8 cellular contexts compared by ENCODE assay signal in the genomic region with DNA sequence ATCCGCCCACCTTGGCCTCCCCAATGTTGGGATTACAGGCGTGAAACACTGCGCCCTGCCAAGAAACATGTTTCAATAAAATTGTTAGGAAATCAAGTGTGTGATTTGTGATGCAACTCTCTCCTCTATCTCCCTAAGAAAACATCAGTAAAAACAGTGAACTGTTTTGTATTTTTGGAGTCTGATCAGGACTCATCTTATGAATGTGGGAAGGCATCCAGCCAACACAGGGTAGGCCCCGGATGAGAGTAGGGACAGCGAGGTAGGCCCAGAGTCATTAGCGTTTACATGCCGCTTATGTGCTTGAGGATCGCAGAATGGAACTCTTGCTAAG. TPM values are rescaled to one million over a fixed set of nuclear protein-coding genes. Genes with fewer than 3 reads are reported as not detected.
DNase-seq lines count a peak whose midpoint lies in the region; ATAC-seq, FAIRE-seq and TF ChIP-seq lines count a peak whose summit lies in the region.

No MANE protein-coding gene starts in this region.

- no peak for TF ChIP-seq POLR2A in GM12892 (IDR thresholded peaks at IDR 0.05; ENCODE audit: low read depth, low read length)

- ATAC-seq in HG02588 (IDR thresholded peaks at IDR 0.05; ENCODE audit: unreplicated experiment), result no peak

- no peak overlapping the region for H3K27ac ChIP-seq in SK-N-MC

- TF ChIP-seq CTCF in GM06990 (IDR thresholded peaks at IDR 0.05; ENCODE audit: insufficient read depth, low read length, poor library complexity, severe bottlenecking), result no peak
- TF ChIP-seq CTCF in fibroblast of pulmonary artery (IDR thresholded peaks at IDR 0.05; ENCODE audit: low read length, missing control alignments), result no peak

- H3K9me3 ChIP-seq in SK-N-MC (ENCODE audit: low read depth, low read length), result no peaks in the 10 kb centered on the region

- peak overlapping the region; percentile 90 for H3K9ac ChIP-seq in SK-N-MC (ENCODE audit: insufficient read length)

- H3K27me3 ChIP-seq in GM06990 (replicated peaks; ENCODE audit: control insufficient read depth, insufficient read depth, low read length), result no peaks in the 10 kb centered on the region

- peaks cover 11% of the 10 kb centered on the region for H3K36me3 ChIP-seq in GM06990 (ENCODE audit: control insufficient read depth, insufficient read depth, low read length)
- H3K36me3 ChIP-seq in SK-N-MC (ENCODE audit: insufficient read depth, low read length), result no peaks in the 10 kb centered on the region

- peak overlapping the region; percentile 78 for H3K4me3 ChIP-seq in GM06990 (replicated peaks; ENCODE audit: low read depth, low read length)
- peak overlapping the region; percentile 87 for H3K4me3 ChIP-seq in SK-N-MC
- peak overlapping the region; percentile 93 for H3K4me3 ChIP-seq in fibroblast of pulmonary artery (replicated peaks; ENCODE audit: low read depth, low read length)

- FAIRE-seq in GM12892 (lab: Jason Lieb, UNC), result no peak

- DNase-seq in GM06990 (ENCODE audit: extremely low read depth, insufficient read length) (no peak), SK-N-MC (ENCODE audit: low read depth, low spot score) (no peak), fibroblast of pulmonary artery (ENCODE audit: low read depth) (peak; percentile 62), renal cortical epithelial cell (ENCODE audit: low read depth) (peak; percentile 59), A172 (ENCODE audit: low spot score) (no peak), AG08396 (ENCODE audit: low spot score) (no peak), GM12892 (ENCODE audit: insufficient read length) (no peak)

RNA-seq across cellular contexts. Expression of gene GLYCTK, which starts 0.9 kb away (rescaled TPM):
- total RNA-seq in renal cortical epithelial cell, result 4.2 and 11.3 TPM in 2 replicates
- 5.4 and 6.8 TPM in 2 replicates for total RNA-seq in A172 (2014; rRNA removed; shearing (Covaris generic))
- 7.1 TPM for polyA plus RNA-seq in GM12892 (2012; ENCODE audit: missing spikeins)

RNA-seq across cellular contexts. Expression of gene WDR82, which starts 8.3 kb away (rescaled TPM):
- 73.5 and 90.8 TPM in 2 replicates for total RNA-seq in renal cortical epithelial cell
- total RNA-seq in A172 (2014; rRNA removed; shearing (Covaris generic)), result 42.0 and 46.2 TPM in 2 replicates
- polyA plus RNA-seq in GM12892 (2012; ENCODE audit: missing spikeins), result 34.7 TPM

RNA-seq across cellular contexts. Expression of gene DNAH1, which starts 29.4 kb away (rescaled TPM):
- 0.35 and 2.3 TPM in 2 replicates for total RNA-seq in renal cortical epithelial cell
- total RNA-seq in A172 (2014; rRNA removed; shearing (Covaris generic)), result 0.69 and 3.1 TPM in 2 replicates
- 6.0 TPM for polyA plus RNA-seq in GM12892 (2012; ENCODE audit: missing spikeins)

RNA-seq across cellular contexts. Expression of gene PPM1M, which starts 41.2 kb away (rescaled TPM):
- total RNA-seq in renal cortical epithelial cell, result 14.8 and 18.3 TPM in 2 replicates
- total RNA-seq in A172 (2014; rRNA removed; shearing (Covaris generic)), result 15.6 and 19.5 TPM in 2 replicates
- polyA plus RNA-seq in GM12892 (2012; ENCODE audit: missing spikeins), result 24.1 TPM

RNA-seq across cellular contexts. Expression of gene TWF2, which starts 47.8 kb away (rescaled TPM):
- total RNA-seq in renal cortical epithelial cell, result 95.2 and 174 TPM in 2 replicates
- 93.0 and 94.6 TPM in 2 replicates for total RNA-seq in A172 (2014; rRNA removed; shearing (Covaris generic))
- 26.4 TPM for polyA plus RNA-seq in GM12892 (2012; ENCODE audit: missing spikeins)

Comparison
In these comparisons a context has a peak if more than half of its experiments do, and no peak if none do; other contexts are left out.
1. DNase-seq: peak in fibroblast of pulmonary artery (single experiment) and renal cortical epithelial cell (single experiment); none in GM06990 (single experiment), SK-N-MC (single experiment), A172 (single experiment), AG08396 (single experiment) and GM12892 (single experiment).
2. Peak in every context shown above with its lines, with median percentiles within 50 percentile points of each other: H3K4me3 ChIP-seq.